Comparison of ENCODE assay signal across 23 cellular contexts in genomic region chr2:239389414-239390329, GRCh38. TPM values are rescaled to one million over a fixed set of nuclear protein-coding genes. Genes with fewer than 3 reads are reported as not detected.
DNase-seq lines count a peak whose midpoint lies in the region; ATAC-seq, FAIRE-seq and TF ChIP-seq lines count a peak whose summit lies in the region.
"Had no signal": no experiment of that assay in that cellular context is flagged by ENCODE, and none has a peak within 500 bp of the region (broad histone marks: within the 10 kb centered on the region; RNA-seq: fewer than 3 reads in every experiment).

No MANE protein-coding gene starts in this region.

- CTCF ChIA-PET in activated naive CD4-positive, alpha-beta T cell treated with anti-CD3 and anti-CD28 coated beads, Interleukin-2, amount 10 ng/mL, durations not matched to agents 7 days and 5 days (lab: Charles Lee): no interaction called here

- H3K36me3 Mint-ChIP-seq in activated naive CD8-positive, alpha-beta T cell treated with anti-CD3 and anti-CD28 coated beads, Interleukin-2, amount 10 ng/mL, durations not matched to agents 7 days and 5 days: peaks cover 4% of the 10 kb centered on the region
- H3K36me3 Mint-ChIP-seq in activated naive CD8-positive, alpha-beta T cell treated with anti-CD3 and anti-CD28 coated beads, Interleukin-2, amount 50 U/mL, for 24 hours (ENCODE audit: low read depth): peaks cover 8% of the 10 kb centered on the region
- H3K36me3 Mint-ChIP-seq in activated naive CD4-positive, alpha-beta T cell treated with anti-CD3 and anti-CD28 coated beads, Interleukin-2, amount 10 ng/mL, durations not matched to agents 7 days and 5 days: peaks cover 11% of the 10 kb centered on the region

- no peak overlapping the region for H3K27ac ChIP-seq in aorta (ENCODE audit: low read depth in 1 of 2, low read length in 2 of 2)
- H3K27ac ChIP-seq: SK-N-MC had no signal

- DNase-seq in activated naive CD8-positive, alpha-beta T cell treated with anti-CD3 and anti-CD28 coated beads, Interleukin-2, amount 10 ng/mL, durations not matched to agents 7 days and 5 days: peak; percentile 22
- no peak for DNase-seq in activated naive CD8-positive, alpha-beta T cell treated with anti-CD3 and anti-CD28 coated beads, Interleukin-2, amount 50 U/mL, for 24 hours
- DNase-seq in bronchial epithelial cell (ENCODE audit: low read depth): no peak
- peak; percentile 59 for DNase-seq in mesenteric fat pad (ENCODE audit: low spot score)
- DNase-seq in aorta: peak; percentile 35 to 64
- no peak for DNase-seq in COLO829 (ENCODE audit: low spot score)
- no peak for DNase-seq in activated naive CD4-positive, alpha-beta T cell treated with anti-CD3 and anti-CD28 coated beads, Interleukin-2, amount 10 ng/mL, durations not matched to agents 7 days and 5 days
- DNase-seq: 8988T, C1 segment of cervical spinal cord, H9, HFFc6, MM.1S, NCI-H1048, NCI-H1417 treated with DMSO at 0.1 percent for 48 hours, NCI-H187 treated with DMSO at 0.1 percent for 48 hours, NCI-H2107, NCI-H446 treated with DMSO at 0.1 percent for 48 hours, NCI-H526 treated with DMSO at 0.1 percent for 48 hours, PC-3, SHP77 had no signal

- H3K4me3 ChIP-seq in bronchial epithelial cell (ENCODE audit: low read depth, low read length): no peak overlapping the region
- no peak overlapping the region for H3K4me3 ChIP-seq in aorta (ENCODE audit: low read length in 2 of 2)
- H3K4me3 ChIP-seq: K562, SK-N-MC had no signal

- H3K36me3 ChIP-seq in bronchial epithelial cell (ENCODE audit: control insufficient read depth, insufficient read depth, low read length): no peaks in the 10 kb centered on the region
- H3K36me3 ChIP-seq in aorta (ENCODE audit: control insufficient read depth in 1 of 2, insufficient read depth in 2 of 2, low read length in 1 of 2): no peaks in the 10 kb centered on the region

- intact Hi-C loops in aorta (cut with DNase I): loop anchor here in 1 of 2 donors (10.0 kb wide), 1 partner anchor 165 kb away; no protein-coding TSS in a partner anchor

- POLR2A ChIA-PET in activated naive CD8-positive, alpha-beta T cell treated with anti-CD3 and anti-CD28 coated beads, Interleukin-2, amount 10 ng/mL, durations not matched to agents 7 days and 5 days (lab: Charles Lee): interaction anchor here (1.2 to 1.6 kb wide), 2 partner anchors 9 to 123 kb away, joined by 3 to 5 read pairs; no protein-coding TSS in a partner anchor

- H3K27me3 ChIP-seq in bronchial epithelial cell (ENCODE audit: control insufficient read depth, insufficient read depth, low read length) (no peaks in the 10 kb centered on the region), aorta (ENCODE audit: control insufficient read depth in 1 of 2, insufficient read depth in 2 of 2, low read length in 1 of 2) (no peaks in the 10 kb centered on the region)

- H3K4me1 ChIP-seq in aorta (ENCODE audit: control insufficient read depth in 1 of 2, insufficient read depth in 2 of 2, low read length in 2 of 2): no peaks in the 10 kb centered on the region

- H3K9me3 ChIP-seq in aorta (ENCODE audit: control insufficient read depth, low read length): no peaks in the 10 kb centered on the region

- 97 to 98% methylated on average over 23 of the region's 23 CpGs for WGBS in aorta, 2 donors

- H3K4me3 Mint-ChIP-seq in activated naive CD8-positive, alpha-beta T cell treated with anti-CD3 and anti-CD28 coated beads, Interleukin-2, amount 10 ng/mL, durations not matched to agents 7 days and 5 days: no peak overlapping the region
- no peak overlapping the region for H3K4me3 Mint-ChIP-seq in activated naive CD8-positive, alpha-beta T cell treated with anti-CD3 and anti-CD28 coated beads, Interleukin-2, amount 50 U/mL, for 24 hours
- no peak overlapping the region for H3K4me3 Mint-ChIP-seq in activated naive CD4-positive, alpha-beta T cell treated with anti-CD3 and anti-CD28 coated beads, Interleukin-2, amount 10 ng/mL, durations not matched to agents 7 days and 5 days
- H3K4me3 Mint-ChIP-seq: CD8-positive, alpha-beta memory T cell; H9; HFFc6 had no signal

- TF ChIP-seq CTCF in bronchial epithelial cell (IDR thresholded peaks at IDR 0.05; ENCODE audit: insufficient read depth, low read length, severe bottlenecking): no peak

- H3K9me3 Mint-ChIP-seq in activated naive CD8-positive, alpha-beta T cell treated with anti-CD3 and anti-CD28 coated beads, Interleukin-2, amount 10 ng/mL, durations not matched to agents 7 days and 5 days: peaks cover 1% of the 10 kb centered on the region
- H3K9me3 Mint-ChIP-seq in activated naive CD8-positive, alpha-beta T cell treated with anti-CD3 and anti-CD28 coated beads, Interleukin-2, amount 50 U/mL, for 24 hours: no peaks in the 10 kb centered on the region
- H3K9me3 Mint-ChIP-seq in activated naive CD4-positive, alpha-beta T cell treated with anti-CD3 and anti-CD28 coated beads, Interleukin-2, amount 10 ng/mL, durations not matched to agents 7 days and 5 days: no peaks in the 10 kb centered on the region
- H3K9me3 Mint-ChIP-seq: CD8-positive, alpha-beta memory T cell; H9; HFFc6 had no signal

- no peak for ATAC-seq in activated naive CD8-positive, alpha-beta T cell treated with anti-CD3 and anti-CD28 coated beads, Interleukin-2, amount 10 ng/mL, durations not matched to agents 7 days and 5 days (ENCODE audit: low read depth)
- ATAC-seq in activated naive CD8-positive, alpha-beta T cell treated with anti-CD3 and anti-CD28 coated beads, Interleukin-2, amount 50 U/mL, for 24 hours: no peak
- ATAC-seq in aorta (ENCODE audit: low FRiP score): no peak
- ATAC-seq: K562, PC-3 had no signal

- peak; percentile 90 for FAIRE-seq in bronchial epithelial cell (lab: Jason Lieb, UNC)
- FAIRE-seq: K562 had no signal

- peaks cover 7% of the 10 kb centered on the region for H3K4me1 Mint-ChIP-seq in activated naive CD8-positive, alpha-beta T cell treated with anti-CD3 and anti-CD28 coated beads, Interleukin-2, amount 10 ng/mL, durations not matched to agents 7 days and 5 days
- H3K4me1 Mint-ChIP-seq in activated naive CD8-positive, alpha-beta T cell treated with anti-CD3 and anti-CD28 coated beads, Interleukin-2, amount 50 U/mL, for 24 hours: peaks cover 10% of the 10 kb centered on the region
- peaks cover 15% of the 10 kb centered on the region for H3K4me1 Mint-ChIP-seq in activated naive CD4-positive, alpha-beta T cell treated with anti-CD3 and anti-CD28 coated beads, Interleukin-2, amount 10 ng/mL, durations not matched to agents 7 days and 5 days

- no peaks in the 10 kb centered on the region for H3K27me3 Mint-ChIP-seq in activated naive CD8-positive, alpha-beta T cell treated with anti-CD3 and anti-CD28 coated beads, Interleukin-2, amount 10 ng/mL, durations not matched to agents 7 days and 5 days
- H3K27me3 Mint-ChIP-seq in activated naive CD8-positive, alpha-beta T cell treated with anti-CD3 and anti-CD28 coated beads, Interleukin-2, amount 50 U/mL, for 24 hours: no peaks in the 10 kb centered on the region
- no peaks in the 10 kb centered on the region for H3K27me3 Mint-ChIP-seq in activated naive CD4-positive, alpha-beta T cell treated with anti-CD3 and anti-CD28 coated beads, Interleukin-2, amount 10 ng/mL, durations not matched to agents 7 days and 5 days
- H3K27me3 Mint-ChIP-seq: CD8-positive, alpha-beta memory T cell had no signal

- no peak overlapping the region for H3K27ac Mint-ChIP-seq in activated naive CD8-positive, alpha-beta T cell treated with anti-CD3 and anti-CD28 coated beads, Interleukin-2, amount 10 ng/mL, durations not matched to agents 7 days and 5 days
- no peak overlapping the region for H3K27ac Mint-ChIP-seq in activated naive CD8-positive, alpha-beta T cell treated with anti-CD3 and anti-CD28 coated beads, Interleukin-2, amount 50 U/mL, for 24 hours
- no peak overlapping the region for H3K27ac Mint-ChIP-seq in activated naive CD4-positive, alpha-beta T cell treated with anti-CD3 and anti-CD28 coated beads, Interleukin-2, amount 10 ng/mL, durations not matched to agents 7 days and 5 days
- H3K27ac Mint-ChIP-seq: HFFc6 had no signal

RNA-seq across cellular contexts. Expression of gene HDAC4, which starts 11.1 kb away (rescaled TPM):
- total RNA-seq in activated naive CD8-positive, alpha-beta T cell treated with anti-CD3 and anti-CD28 coated beads, Interleukin-2, amount 10 ng/mL, durations not matched to agents 7 days and 5 days: 10 to 100 TPM; 54.0 to 57.4 TPM
- total RNA-seq in bronchial epithelial cell (5.3 and 12.0 TPM in 2 replicates), mesenteric fat pad (44.9 TPM), aorta (10 to 100 TPM; 50.7 to 75.5 TPM)
- polyA plus RNA-seq in aorta: 1 to 10 TPM; 6.8 to 9.6 TPM

Comparison
In these comparisons a context has a peak if more than half of its experiments do, and no peak if none do; other contexts are left out.
1. DNase-seq: peak in activated naive CD8-positive, alpha-beta T cell treated with anti-CD3 and anti-CD28 coated beads, Interleukin-2, amount 10 ng/mL, durations not matched to agents 7 days and 5 days (single experiment), mesenteric fat pad (single experiment) and aorta (2 of 2); none in activated naive CD8-positive, alpha-beta T cell treated with anti-CD3 and anti-CD28 coated beads, Interleukin-2, amount 50 U/mL, for 24 hours (single experiment), bronchial epithelial cell (single experiment), COLO829 (single experiment) and activated naive CD4-positive, alpha-beta T cell treated with anti-CD3 and anti-CD28 coated beads, Interleukin-2, amount 10 ng/mL, durations not matched to agents 7 days and 5 days (single experiment).